Comparison of ENCODE assay signal across 9 cellular contexts in the genomic region with DNA sequence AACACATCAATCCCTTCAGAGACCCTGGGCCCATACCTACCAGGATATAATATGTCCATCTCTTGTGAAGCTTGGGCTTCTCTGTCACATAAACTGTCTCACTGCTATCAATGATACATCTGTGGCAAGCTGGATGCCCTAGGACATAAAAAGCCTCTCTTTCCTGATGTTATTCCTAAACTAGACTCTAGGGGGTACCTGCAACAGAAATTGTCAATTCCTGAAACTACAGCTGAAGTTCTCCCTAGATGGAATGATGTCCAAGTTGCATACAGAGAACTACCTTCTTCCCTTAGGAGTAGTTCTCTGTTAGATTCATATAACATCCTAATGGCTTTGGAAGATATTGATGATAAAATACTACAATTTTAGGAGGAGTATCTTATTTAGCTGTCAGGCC. TPM values are rescaled to one million over a fixed set of nuclear protein-coding genes. Genes with fewer than 3 reads are reported as not detected.
DNase-seq lines count a peak whose midpoint lies in the region; ATAC-seq, FAIRE-seq and TF ChIP-seq lines count a peak whose summit lies in the region.
"Had no signal": no experiment of that assay in that cellular context is flagged by ENCODE, and none has a peak within 500 bp of the region (broad histone marks: within the 10 kb centered on the region; RNA-seq: fewer than 3 reads in every experiment).

No MANE protein-coding gene starts in this region.

- no peaks in the 10 kb centered on the region for H3K79me2 ChIP-seq in GM23338 (replicated peaks; ENCODE audit: insufficient read depth)
- no peaks in the 10 kb centered on the region for H3K79me2 ChIP-seq in OCI-LY3 (ENCODE audit: low read length)

- TF ChIP-seq CTCF in AG09309 (IDR thresholded peaks at IDR 0.05; ENCODE audit: control insufficient read depth, insufficient read depth, low read depth, low read length, missing control alignments) (peak; percentile 45), GM23338 (conservative IDR thresholded peaks at IDR 0.05; ENCODE audit: low read depth in 2 of 2) (peak; percentile 51 to 52), OCI-LY3 (IDR thresholded peaks at IDR 0.05; ENCODE audit: low read depth, low read length) (peak; percentile 40), fibroblast of pulmonary artery (IDR thresholded peaks at IDR 0.05; ENCODE audit: low read length, missing control alignments) (peak; percentile 54)

- H2AFZ ChIP-seq in GM23338 (no peak overlapping the region), OCI-LY3 (ENCODE audit: low read depth, low read length) (no peak overlapping the region)

- DNase-seq in AG09309 (ENCODE audit: low read depth) (no peak), GM23338 (ENCODE audit: low spot score) (peak; percentile 67), fibroblast of pulmonary artery (ENCODE audit: low read depth) (peak; percentile 60), frontal cortex (ENCODE audit: low spot score in 2 of 2) (no peak), D341Med (ENCODE audit: low spot score) (no peak)
- DNase-seq in activated T-cell treated with anti-CD3 and anti-CD28 coated beads, Interleukin-2, amount 50 U/mL, for 4 hours: no peak

- H3K27me3 ChIP-seq in GM23338 (ENCODE audit: insufficient read depth) (no peaks in the 10 kb centered on the region), OCI-LY3 (ENCODE audit: low read depth, low read length) (no peaks in the 10 kb centered on the region; the same call in 1 of the 2 replicates)

- no peaks in the 10 kb centered on the region for H3K4me1 Mint-ChIP-seq in GM23338
- H3K4me1 Mint-ChIP-seq in activated T-cell treated with anti-CD3 and anti-CD28 coated beads, Interleukin-2, amount 50 U/mL, for 4 hours (ENCODE audit: low read depth): no peaks in the 10 kb centered on the region

- H3K4me3 ChIP-seq in AG09309 (ENCODE audit: control insufficient read depth, low read depth, low read length) (no peak overlapping the region), GM23338 (no peak overlapping the region), OCI-LY3 (ENCODE audit: low read length) (no peak overlapping the region), fibroblast of pulmonary artery (replicated peaks; ENCODE audit: low read depth, low read length) (no peak overlapping the region)

- no peaks in the 10 kb centered on the region for H3K36me3 ChIP-seq in GM23338 (ENCODE audit: insufficient read depth)
- no peaks in the 10 kb centered on the region for H3K36me3 ChIP-seq in OCI-LY3 (replicated peaks; ENCODE audit: low read depth, low read length)

- no peak overlapping the region for H3K27ac ChIP-seq in GM23338 (ENCODE audit: low read depth)
- H3K27ac ChIP-seq in OCI-LY3 (ENCODE audit: low read length): no peak overlapping the region

- H3K9ac ChIP-seq in OCI-LY3 (ENCODE audit: low read length): no peak overlapping the region

- H4K20me1 ChIP-seq in GM23338 (replicated peaks; ENCODE audit: insufficient read depth): no peaks in the 10 kb centered on the region
- H4K20me1 ChIP-seq in OCI-LY3 (ENCODE audit: insufficient read depth, low read length): no peaks in the 10 kb centered on the region

- H3K4me1 ChIP-seq in GM23338 (ENCODE audit: insufficient read depth): no peaks in the 10 kb centered on the region
- no peaks in the 10 kb centered on the region for H3K4me1 ChIP-seq in OCI-LY3 (ENCODE audit: low read length)

- no peaks in the 10 kb centered on the region for H3K36me3 Mint-ChIP-seq in GM23338 (ENCODE audit: low read depth)
- no peaks in the 10 kb centered on the region for H3K36me3 Mint-ChIP-seq in activated T-cell treated with anti-CD3 and anti-CD28 coated beads, Interleukin-2, amount 50 U/mL, for 4 hours (ENCODE audit: insufficient read depth)

- no peaks in the 10 kb centered on the region for H3K9me2 ChIP-seq in GM23338 (ENCODE audit: insufficient read depth)

- no peaks in the 10 kb centered on the region for H3F3A ChIP-seq in GM23338 (replicated peaks; ENCODE audit: low read depth)

- FAIRE-seq in frontal cortex (lab: Jason Lieb, UNC): no peak
- FAIRE-seq: islet of Langerhans had no signal

- H3K4me2 ChIP-seq in GM23338 (no peak overlapping the region), OCI-LY3 (ENCODE audit: low read length) (no peak overlapping the region)

- no peak overlapping the region for H3K4me3 Mint-ChIP-seq in GM23338
- no peak overlapping the region for H3K4me3 Mint-ChIP-seq in activated T-cell treated with anti-CD3 and anti-CD28 coated beads, Interleukin-2, amount 50 U/mL, for 4 hours

- H3K27me3 Mint-ChIP-seq in GM23338 (ENCODE audit: insufficient read depth, low read depth, poor library complexity): peaks cover 3% of the 10 kb centered on the region
- H3K27me3 Mint-ChIP-seq in activated T-cell treated with anti-CD3 and anti-CD28 coated beads, Interleukin-2, amount 50 U/mL, for 4 hours (ENCODE audit: low read depth): no peaks in the 10 kb centered on the region

- no peaks in the 10 kb centered on the region for H3K9me3 Mint-ChIP-seq in GM23338
- H3K9me3 Mint-ChIP-seq in activated T-cell treated with anti-CD3 and anti-CD28 coated beads, Interleukin-2, amount 50 U/mL, for 4 hours: no peaks in the 10 kb centered on the region

- ATAC-seq in GM23338 (peak; percentile 62), GM21381 (IDR thresholded peaks at IDR 0.05; ENCODE audit: unreplicated experiment) (no peak)
- ATAC-seq in activated T-cell treated with anti-CD3 and anti-CD28 coated beads, Interleukin-2, amount 50 U/mL, for 4 hours: no peak

- no peak overlapping the region for H3K27ac Mint-ChIP-seq in GM23338

- H3K9me3 ChIP-seq in OCI-LY3 (ENCODE audit: insufficient read depth, low read length): no peaks in the 10 kb centered on the region

TF ChIP-seq in GM23338, 12 proteins besides CTCF, POLR2A, EP300 and RAD21 (continues in another document):
- TF ChIP-seq EZH2phosphoT487 (IDR thresholded peaks at IDR 0.05; ENCODE audit: unreplicated experiment) (no peak), EZH2 (IDR thresholded peaks at IDR 0.05; ENCODE audit: low read depth, unreplicated experiment) (no peak), NANOG (IDR thresholded peaks at IDR 0.05; ENCODE audit: borderline replicate concordance) (no peak), CREB1 (CRISPR knock-in tag; IDR thresholded peaks at IDR 0.05; ENCODE audit: low read depth) (no peak), ZNF462 (CRISPR knock-in tag; IDR thresholded peaks at IDR 0.05) (no peak), POLR2AphosphoS5 (IDR thresholded peaks at IDR 0.05; ENCODE audit: low read depth) (no peak), STAT1 (IDR thresholded peaks at IDR 0.05; ENCODE audit: unreplicated experiment) (no peak)

RNA-seq across cellular contexts. Expression of gene TBX18, which starts 35.8 kb away (rescaled TPM):
- total RNA-seq in GM23338 (2014; rRNA removed; shearing (Covaris generic)): 0.03 TPM in 1 of 2 replicates, not detected in the other
- not detected in 2 replicates for polyA plus RNA-seq in GM23338 (2016; fragmentation: Nextera tagmentation; extraction: Ambion mirVana)
- total RNA-seq in frontal cortex: 6.5 TPM
- total RNA-seq in activated T-cell treated with anti-CD3 and anti-CD28 coated beads, Interleukin-2, amount 50 U/mL, for 4 hours: not detected

Comparison
In these comparisons a context has a peak if more than half of its experiments do, and no peak if none do; other contexts are left out.
1. DNase-seq: peak in GM23338 (single experiment) and fibroblast of pulmonary artery (single experiment); none in AG09309 (single experiment), frontal cortex (0 of 2), D341Med (single experiment) and activated T-cell treated with anti-CD3 and anti-CD28 coated beads, Interleukin-2, amount 50 U/mL, for 4 hours (single experiment).
2. Peak in every context shown above with its lines, with median percentiles within 50 percentile points of each other: CTCF ChIP-seq.